In genomic region chr2:220707261-220707660, GRCh38 we compare ENCODE assay signal across 39 cellular contexts.
"Had no signal": no experiment of that assay in that cellular context is flagged by ENCODE, and none has a peak within 500 bp of the region (broad histone marks: within the 10 kb centered on the region; RNA-seq: fewer than 3 reads in every experiment).

No MANE protein-coding gene starts in this region.

- H3K27ac ChIP-seq: adrenal gland, ascending aorta, body of pancreas, brain microvascular endothelial cell, breast epithelium, cardiac muscle cell had no signal

- H3K4me3 Mint-ChIP-seq: activated naive CD4-positive, alpha-beta T cell treated with anti-CD3 and anti-CD28 coated beads for 36 hours; activated naive CD4-positive, alpha-beta T cell treated with anti-CD3 and anti-CD28 coated beads, Interleukin-2, amount 10 ng/mL, durations not matched to agents 7 days and 5 days; activated naive CD4-positive, alpha-beta T cell treated with anti-CD3 and anti-CD28 coated beads, Interleukin-2, amount 50 U/mL, for 24 hours; activated naive CD8-positive, alpha-beta T cell; activated naive CD8-positive, alpha-beta T cell treated with anti-CD3 and anti-CD28 coated beads for 36 hours; activated naive CD8-positive, alpha-beta T cell treated with anti-CD3 and anti-CD28 coated beads, Interleukin-2, amount 10 ng/mL, durations not matched to agents 7 days and 5 days; activated naive CD8-positive, alpha-beta T cell treated with anti-CD3 and anti-CD28 coated beads, Interleukin-2, amount 50 U/mL, for 24 hours; activated T-cell treated with anti-CD3 and anti-CD28 coated beads, Interleukin-2, amount 50 U/mL, for 24 hours; activated T-cell treated with anti-CD3 and anti-CD28 coated beads, Interleukin-2, amount 50 U/mL, for 4 hours; activated T-cell treated with anti-CD3 and anti-CD28 coated beads, Interleukin-2, amount 50 U/mL, for 72 hours; activated T-helper 1 cell treated with anti-CD3 and anti-CD28 coated beads, Interleukin-12 subunit alpha, Interleukin-12 subunit beta, Interleukin-2, Interleukin-4 antibody, amounts not matched to agents 30 ng/mL and 10 ng/mL and 1 ng/mL, durations not matched to agents 14 hours and 24 hours and 36 hours; activated T-helper 17 cell treated with anti-CD3 and anti-CD28 coated beads, Interleukin-2, amount 50 U/mL, for 72 hours; brain; central memory CD8-positive, alpha-beta T cell had no signal

- H3K9me3 ChIP-seq: adrenal gland, ascending aorta, body of pancreas, breast epithelium had no signal

- H3K4me3 ChIP-seq: adrenal gland, ascending aorta, body of pancreas, breast epithelium, cardiac muscle cell had no signal

- H3K27ac Mint-ChIP-seq: activated naive CD4-positive, alpha-beta T cell treated with anti-CD3 and anti-CD28 coated beads for 36 hours; activated naive CD4-positive, alpha-beta T cell treated with anti-CD3 and anti-CD28 coated beads, Interleukin-2, amount 10 ng/mL, durations not matched to agents 7 days and 5 days; activated naive CD4-positive, alpha-beta T cell treated with anti-CD3 and anti-CD28 coated beads, Interleukin-2, amount 50 U/mL, for 24 hours; activated naive CD4-positive, alpha-beta T cell treated with anti-CD3 and anti-CD28 coated beads, Interleukin-2, amount 50 U/mL, for 72 hours; activated naive CD8-positive, alpha-beta T cell; activated naive CD8-positive, alpha-beta T cell treated with anti-CD3 and anti-CD28 coated beads for 36 hours; activated naive CD8-positive, alpha-beta T cell treated with anti-CD3 and anti-CD28 coated beads, Interleukin-2, amount 10 ng/mL, durations not matched to agents 7 days and 5 days; activated naive CD8-positive, alpha-beta T cell treated with anti-CD3 and anti-CD28 coated beads, Interleukin-2, amount 50 U/mL, for 24 hours; activated T-cell treated with anti-CD3 and anti-CD28 coated beads, Interleukin-2, amount 50 U/mL, for 24 hours; activated T-cell treated with anti-CD3 and anti-CD28 coated beads, Interleukin-2, amount 50 U/mL, for 72 hours; activated T-helper 1 cell treated with anti-CD3 and anti-CD28 coated beads, Interleukin-12 subunit alpha, Interleukin-12 subunit beta, Interleukin-2, Interleukin-4 antibody, amounts not matched to agents 30 ng/mL and 10 ng/mL and 1 ng/mL, durations not matched to agents 14 hours and 24 hours and 36 hours; activated T-helper 17 cell treated with anti-CD3 and anti-CD28 coated beads, Interleukin-2, amount 50 U/mL, for 72 hours; activated T-helper 2 cell treated with anti-CD3 and anti-CD28 coated beads, Interferon-gamma antibody, Interleukin-2, Interleukin-4, amounts not matched to agents 10 μg/mL and 5 μg/mL and 100 μg/mL, durations not matched to agents 14 hours and 24 hours and 36 hours; brain had no signal

- H3K36me3 Mint-ChIP-seq: activated naive CD4-positive, alpha-beta T cell treated with anti-CD3 and anti-CD28 coated beads, Interleukin-2, amount 10 ng/mL, durations not matched to agents 7 days and 5 days; activated naive CD4-positive, alpha-beta T cell treated with anti-CD3 and anti-CD28 coated beads, Interleukin-2, amount 50 U/mL, for 24 hours; activated naive CD8-positive, alpha-beta T cell; activated naive CD8-positive, alpha-beta T cell treated with anti-CD3 and anti-CD28 coated beads for 36 hours; activated naive CD8-positive, alpha-beta T cell treated with anti-CD3 and anti-CD28 coated beads, Interleukin-2, amount 10 ng/mL, durations not matched to agents 7 days and 5 days; brain had no signal

- H3K36me3 ChIP-seq: adrenal gland, ascending aorta, brain microvascular endothelial cell, cardiac muscle cell had no signal

- H3K27me3 Mint-ChIP-seq: activated naive CD4-positive, alpha-beta T cell treated with anti-CD3 and anti-CD28 coated beads, Interleukin-2, amount 10 ng/mL, durations not matched to agents 7 days and 5 days; activated naive CD8-positive, alpha-beta T cell treated with anti-CD3 and anti-CD28 coated beads for 36 hours; activated naive CD8-positive, alpha-beta T cell treated with anti-CD3 and anti-CD28 coated beads, Interleukin-2, amount 10 ng/mL, durations not matched to agents 7 days and 5 days; brain had no signal

- H3K4me1 Mint-ChIP-seq: activated naive CD4-positive, alpha-beta T cell treated with anti-CD3 and anti-CD28 coated beads, Interleukin-2, amount 10 ng/mL, durations not matched to agents 7 days and 5 days; activated naive CD4-positive, alpha-beta T cell treated with anti-CD3 and anti-CD28 coated beads, Interleukin-2, amount 50 U/mL, for 24 hours; activated naive CD8-positive, alpha-beta T cell treated with anti-CD3 and anti-CD28 coated beads for 36 hours; activated naive CD8-positive, alpha-beta T cell treated with anti-CD3 and anti-CD28 coated beads, Interleukin-2, amount 10 ng/mL, durations not matched to agents 7 days and 5 days; activated naive CD8-positive, alpha-beta T cell treated with anti-CD3 and anti-CD28 coated beads, Interleukin-2, amount 50 U/mL, for 24 hours; activated T-helper 17 cell treated with anti-CD3 and anti-CD28 coated beads, Interleukin-2, amount 50 U/mL, for 72 hours; central memory CD8-positive, alpha-beta T cell had no signal

- H3K9me3 Mint-ChIP-seq: activated naive CD4-positive, alpha-beta T cell treated with anti-CD3 and anti-CD28 coated beads for 36 hours; activated naive CD4-positive, alpha-beta T cell treated with anti-CD3 and anti-CD28 coated beads, Interleukin-2, amount 10 ng/mL, durations not matched to agents 7 days and 5 days; activated naive CD4-positive, alpha-beta T cell treated with anti-CD3 and anti-CD28 coated beads, Interleukin-2, amount 50 U/mL, for 24 hours; activated naive CD8-positive, alpha-beta T cell treated with anti-CD3 and anti-CD28 coated beads for 36 hours; activated naive CD8-positive, alpha-beta T cell treated with anti-CD3 and anti-CD28 coated beads, Interleukin-2, amount 50 U/mL, for 24 hours; activated T-cell treated with anti-CD3 and anti-CD28 coated beads, Interleukin-2, amount 50 U/mL, for 4 hours; activated T-helper 1 cell treated with anti-CD3 and anti-CD28 coated beads, Interleukin-12 subunit alpha, Interleukin-12 subunit beta, Interleukin-2, Interleukin-4 antibody, amounts not matched to agents 30 ng/mL and 10 ng/mL and 1 ng/mL, durations not matched to agents 14 hours and 24 hours and 36 hours; activated T-helper 2 cell treated with anti-CD3 and anti-CD28 coated beads, Interferon-gamma antibody, Interleukin-2, Interleukin-4, amounts not matched to agents 10 μg/mL and 5 μg/mL and 100 μg/mL, durations not matched to agents 14 hours and 24 hours and 36 hours; central memory CD8-positive, alpha-beta T cell had no signal

- DNase-seq: activated effector memory CD4-positive, alpha-beta T cell treated with anti-CD3 and anti-CD28 coated beads, Interleukin-2, amount 50 U/mL, for 16 hours; activated effector memory CD4-positive, alpha-beta T cell treated with Interleukin-2 at 50 U/mL for 16 hours; activated gamma-delta T cell; activated gamma-delta T cell treated with Interleukin-2 at 50 U/mL for 16 hours; activated naive CD4-positive, alpha-beta T cell; activated naive CD4-positive, alpha-beta T cell treated with anti-CD3 and anti-CD28 coated beads for 36 hours; activated naive CD4-positive, alpha-beta T cell treated with anti-CD3 and anti-CD28 coated beads, Interleukin-2, amount 10 ng/mL, durations not matched to agents 7 days and 5 days; activated naive CD4-positive, alpha-beta T cell treated with anti-CD3 and anti-CD28 coated beads, Interleukin-2, amount 50 U/mL, for 16 hours; activated naive CD4-positive, alpha-beta T cell treated with Interleukin-2 at 50 U/mL for 16 hours; activated naive CD8-positive, alpha-beta T cell treated with anti-CD3 and anti-CD28 coated beads for 36 hours; activated naive CD8-positive, alpha-beta T cell treated with anti-CD3 and anti-CD28 coated beads, Interleukin-2, amount 10 ng/mL, durations not matched to agents 7 days and 5 days; activated naive CD8-positive, alpha-beta T cell treated with anti-CD3 and anti-CD28 coated beads, Interleukin-2, amount 50 U/mL, for 24 hours; activated T-cell treated with anti-CD3 and anti-CD28 coated beads, Interleukin-2, amount 50 U/mL, for 1 hour; activated T-cell treated with anti-CD3 and anti-CD28 coated beads, Interleukin-2, amount 50 U/mL, for 24 hours; activated T-cell treated with anti-CD3 and anti-CD28 coated beads, Interleukin-2, amount 50 U/mL, for 4 hours; activated T-cell treated with anti-CD3 and anti-CD28 coated beads, Interleukin-2, amount 50 U/mL, for 48 hours; activated T-cell treated with anti-CD3 and anti-CD28 coated beads, Interleukin-2, amount 50 U/mL, for 72 hours; adrenal gland; amniotic stem cell; amygdala; anterior cingulate cortex; aorta; body of pancreas; brain microvascular endothelial cell; caudate nucleus; central memory CD4-positive, alpha-beta T cell; cerebellar nuclear complex had no signal

- H3K4me1 ChIP-seq: adrenal gland, ascending aorta, body of pancreas, breast epithelium had no signal

- H3K27me3 ChIP-seq: adrenal gland, ascending aorta, body of pancreas, brain microvascular endothelial cell, breast epithelium, cardiac muscle cell had no signal

- FAIRE-seq: bronchial epithelial cell had no signal
